In the genomic region with DNA sequence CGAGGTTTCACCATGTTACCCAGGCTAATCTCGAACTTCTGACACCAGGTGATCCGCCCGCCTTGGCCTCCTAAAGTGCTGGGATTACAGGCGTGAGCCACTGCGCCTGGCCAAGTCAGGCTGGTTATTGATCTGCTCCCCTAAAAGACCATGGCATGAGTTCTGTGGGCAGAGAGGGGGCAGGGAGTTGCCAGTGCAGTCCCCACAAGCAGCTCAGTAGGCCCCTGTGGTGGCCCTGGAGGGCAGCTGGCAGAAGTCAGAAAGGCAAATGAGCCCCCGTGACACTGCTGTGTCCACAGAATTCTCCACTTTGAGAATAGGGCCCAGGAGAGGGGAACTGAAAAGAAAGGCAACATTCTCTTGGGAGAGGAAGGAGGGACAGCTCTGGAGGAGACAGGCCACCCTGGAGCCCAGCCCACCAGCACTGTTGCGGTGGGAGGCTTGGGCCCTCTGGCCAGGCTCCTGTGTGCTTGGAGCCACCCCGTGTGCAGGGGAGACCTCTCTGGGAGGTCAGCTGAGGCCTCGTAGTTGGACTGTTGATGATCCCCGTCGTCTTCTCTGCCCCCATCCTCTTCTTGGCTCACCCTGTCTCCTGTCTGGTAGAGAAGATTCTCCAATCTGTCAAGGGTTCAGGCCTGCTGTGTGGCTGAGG, we compare ENCODE assay signal across 1 cellular context.
TF ChIP-seq lines count a peak whose summit lies in the region.

No MANE protein-coding gene starts in this region.

TF ChIP-seq in H1, 55 proteins besides CTCF, POLR2A, EP300 and RAD21 (continued from another document):
- TF ChIP-seq, protein P1, sequence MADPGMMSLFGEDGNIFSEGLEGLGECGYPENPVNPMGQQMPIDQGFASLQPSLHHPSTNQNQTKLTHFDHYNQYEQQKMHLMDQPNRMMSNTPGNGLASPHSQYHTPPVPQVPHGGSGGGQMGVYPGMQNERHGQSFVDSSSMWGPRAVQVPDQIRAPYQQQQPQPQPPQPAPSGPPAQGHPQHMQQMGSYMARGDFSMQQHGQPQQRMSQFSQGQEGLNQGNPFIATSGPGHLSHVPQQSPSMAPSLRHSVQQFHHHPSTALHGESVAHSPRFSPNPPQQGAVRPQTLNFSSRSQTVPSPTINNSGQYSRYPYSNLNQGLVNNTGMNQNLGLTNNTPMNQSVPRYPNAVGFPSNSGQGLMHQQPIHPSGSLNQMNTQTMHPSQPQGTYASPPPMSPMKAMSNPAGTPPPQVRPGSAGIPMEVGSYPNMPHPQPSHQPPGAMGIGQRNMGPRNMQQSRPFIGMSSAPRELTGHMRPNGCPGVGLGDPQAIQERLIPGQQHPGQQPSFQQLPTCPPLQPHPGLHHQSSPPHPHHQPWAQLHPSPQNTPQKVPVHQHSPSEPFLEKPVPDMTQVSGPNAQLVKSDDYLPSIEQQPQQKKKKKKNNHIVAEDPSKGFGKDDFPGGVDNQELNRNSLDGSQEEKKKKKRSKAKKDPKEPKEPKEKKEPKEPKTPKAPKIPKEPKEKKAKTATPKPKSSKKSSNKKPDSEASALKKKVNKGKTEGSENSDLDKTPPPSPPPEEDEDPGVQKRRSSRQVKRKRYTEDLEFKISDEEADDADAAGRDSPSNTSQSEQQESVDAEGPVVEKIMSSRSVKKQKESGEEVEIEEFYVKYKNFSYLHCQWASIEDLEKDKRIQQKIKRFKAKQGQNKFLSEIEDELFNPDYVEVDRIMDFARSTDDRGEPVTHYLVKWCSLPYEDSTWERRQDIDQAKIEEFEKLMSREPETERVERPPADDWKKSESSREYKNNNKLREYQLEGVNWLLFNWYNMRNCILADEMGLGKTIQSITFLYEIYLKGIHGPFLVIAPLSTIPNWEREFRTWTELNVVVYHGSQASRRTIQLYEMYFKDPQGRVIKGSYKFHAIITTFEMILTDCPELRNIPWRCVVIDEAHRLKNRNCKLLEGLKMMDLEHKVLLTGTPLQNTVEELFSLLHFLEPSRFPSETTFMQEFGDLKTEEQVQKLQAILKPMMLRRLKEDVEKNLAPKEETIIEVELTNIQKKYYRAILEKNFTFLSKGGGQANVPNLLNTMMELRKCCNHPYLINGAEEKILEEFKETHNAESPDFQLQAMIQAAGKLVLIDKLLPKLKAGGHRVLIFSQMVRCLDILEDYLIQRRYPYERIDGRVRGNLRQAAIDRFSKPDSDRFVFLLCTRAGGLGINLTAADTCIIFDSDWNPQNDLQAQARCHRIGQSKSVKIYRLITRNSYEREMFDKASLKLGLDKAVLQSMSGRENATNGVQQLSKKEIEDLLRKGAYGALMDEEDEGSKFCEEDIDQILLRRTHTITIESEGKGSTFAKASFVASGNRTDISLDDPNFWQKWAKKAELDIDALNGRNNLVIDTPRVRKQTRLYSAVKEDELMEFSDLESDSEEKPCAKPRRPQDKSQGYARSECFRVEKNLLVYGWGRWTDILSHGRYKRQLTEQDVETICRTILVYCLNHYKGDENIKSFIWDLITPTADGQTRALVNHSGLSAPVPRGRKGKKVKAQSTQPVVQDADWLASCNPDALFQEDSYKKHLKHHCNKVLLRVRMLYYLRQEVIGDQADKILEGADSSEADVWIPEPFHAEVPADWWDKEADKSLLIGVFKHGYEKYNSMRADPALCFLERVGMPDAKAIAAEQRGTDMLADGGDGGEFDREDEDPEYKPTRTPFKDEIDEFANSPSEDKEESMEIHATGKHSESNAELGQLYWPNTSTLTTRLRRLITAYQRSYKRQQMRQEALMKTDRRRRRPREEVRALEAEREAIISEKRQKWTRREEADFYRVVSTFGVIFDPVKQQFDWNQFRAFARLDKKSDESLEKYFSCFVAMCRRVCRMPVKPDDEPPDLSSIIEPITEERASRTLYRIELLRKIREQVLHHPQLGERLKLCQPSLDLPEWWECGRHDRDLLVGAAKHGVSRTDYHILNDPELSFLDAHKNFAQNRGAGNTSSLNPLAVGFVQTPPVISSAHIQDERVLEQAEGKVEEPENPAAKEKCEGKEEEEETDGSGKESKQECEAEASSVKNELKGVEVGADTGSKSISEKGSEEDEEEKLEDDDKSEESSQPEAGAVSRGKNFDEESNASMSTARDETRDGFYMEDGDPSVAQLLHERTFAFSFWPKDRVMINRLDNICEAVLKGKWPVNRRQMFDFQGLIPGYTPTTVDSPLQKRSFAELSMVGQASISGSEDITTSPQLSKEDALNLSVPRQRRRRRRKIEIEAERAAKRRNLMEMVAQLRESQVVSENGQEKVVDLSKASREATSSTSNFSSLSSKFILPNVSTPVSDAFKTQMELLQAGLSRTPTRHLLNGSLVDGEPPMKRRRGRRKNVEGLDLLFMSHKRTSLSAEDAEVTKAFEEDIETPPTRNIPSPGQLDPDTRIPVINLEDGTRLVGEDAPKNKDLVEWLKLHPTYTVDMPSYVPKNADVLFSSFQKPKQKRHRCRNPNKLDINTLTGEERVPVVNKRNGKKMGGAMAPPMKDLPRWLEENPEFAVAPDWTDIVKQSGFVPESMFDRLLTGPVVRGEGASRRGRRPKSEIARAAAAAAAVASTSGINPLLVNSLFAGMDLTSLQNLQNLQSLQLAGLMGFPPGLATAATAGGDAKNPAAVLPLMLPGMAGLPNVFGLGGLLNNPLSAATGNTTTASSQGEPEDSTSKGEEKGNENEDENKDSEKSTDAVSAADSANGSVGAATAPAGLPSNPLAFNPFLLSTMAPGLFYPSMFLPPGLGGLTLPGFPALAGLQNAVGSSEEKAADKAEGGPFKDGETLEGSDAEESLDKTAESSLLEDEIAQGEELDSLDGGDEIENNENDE (IDR thresholded peaks at IDR 0.05; ENCODE audit: insufficient replicate concordance, low read length), result no peak
- TF ChIP-seq TBP (IDR thresholded peaks at IDR 0.05; ENCODE audit: low read depth, low read length) (no peak), TAF1 (IDR thresholded peaks at IDR 0.05; ENCODE audit: low read depth, low read length) (no peak), ASH2L (IDR thresholded peaks at IDR 0.05; ENCODE audit: low read length) (no peak), CREB1 (IDR thresholded peaks at IDR 0.05) (no peak), CTBP2 (IDR thresholded peaks at IDR 0.05; ENCODE audit: borderline replicate concordance, insufficient read depth, insufficient read length, low read length) (no peak), EZH2 (IDR thresholded peaks at IDR 0.05; ENCODE audit: low read depth, low read length, severe bottlenecking) (no peak), TEAD4 (IDR thresholded peaks at IDR 0.05; ENCODE audit: low read depth, low read length) (no peak), CBX8 (IDR thresholded peaks at IDR 0.05; ENCODE audit: borderline replicate concordance, low read depth, low read length) (no peak), NANOG (IDR thresholded peaks at IDR 0.05; ENCODE audit: insufficient read depth, low read depth, low read length, poor library complexity, severe bottlenecking) (no peak), BCL11A (IDR thresholded peaks at IDR 0.05; ENCODE audit: low read depth in 2 of 2, low read length in 2 of 2) (no peak)
